Comparison of ENCODE assay signal across 16 cellular contexts in the genomic region with DNA sequence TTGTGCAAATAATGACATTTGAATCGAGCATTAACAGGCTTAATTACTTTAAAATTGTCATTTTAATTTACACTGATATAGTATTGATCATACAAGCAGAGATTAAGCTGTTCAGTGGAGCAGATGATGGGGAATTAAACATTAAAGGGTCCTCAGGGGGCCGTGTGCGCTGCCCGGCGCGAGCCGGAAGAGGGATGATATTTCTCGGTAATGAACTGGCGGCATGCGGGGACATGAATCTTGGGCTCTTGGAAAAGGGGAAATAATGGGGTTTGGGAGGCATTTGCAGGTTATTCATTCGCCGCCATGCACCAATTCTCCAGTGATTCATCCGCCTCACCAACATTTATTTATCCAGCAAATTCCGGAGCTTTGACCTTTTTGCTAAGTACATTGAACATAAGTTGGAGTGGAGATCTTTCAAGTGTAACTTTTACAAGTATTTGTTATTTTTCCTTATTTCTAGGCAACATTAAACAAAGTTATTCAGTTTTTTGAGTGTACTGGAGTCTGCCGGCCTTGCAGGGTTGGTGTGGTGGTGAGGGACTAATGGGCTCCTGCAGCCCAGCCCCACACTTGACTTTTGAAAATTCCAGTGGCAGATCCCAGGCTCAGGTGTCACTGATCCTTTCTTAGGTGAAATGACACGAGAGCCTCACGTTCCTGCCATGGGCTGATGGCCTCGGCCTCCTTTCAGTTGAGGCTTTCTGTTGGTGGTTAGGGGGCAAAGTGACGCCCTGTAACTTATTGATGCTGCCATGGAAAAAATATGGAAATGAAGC.
DNase-seq lines count a peak whose midpoint lies in the region; ATAC-seq and TF ChIP-seq lines count a peak whose summit lies in the region.
"Had no signal": no experiment of that assay in that cellular context is flagged by ENCODE, and none has a peak within 500 bp of the region (broad histone marks: within the 10 kb centered on the region; RNA-seq: fewer than 3 reads in every experiment).

No MANE protein-coding gene starts in this region.

- H3K27me3 Mint-ChIP-seq in endothelial cell (ENCODE audit: unreplicated experiment), result peaks cover 9% of the 10 kb centered on the region
- no peaks in the 10 kb centered on the region for H3K27me3 Mint-ChIP-seq in effector memory CD8-positive, alpha-beta T cell

- H3K4me3 ChIP-seq in AG04449 (ENCODE audit: low read depth, low read length) (no peak overlapping the region; the same call in 1 of the 2 replicates), cardiac fibroblast (replicated peaks in 1 of 2; ENCODE audit: low read depth in 2 of 2, low read length in 2 of 2) (peak overlapping the region in 1 of 2 donors; percentile 18), lung (no peak overlapping the region)
- H3K4me3 ChIP-seq: psoas muscle had no signal

- H3K36me3 ChIP-seq in lung (ENCODE audit: control insufficient read depth in 2 of 2, insufficient read depth in 2 of 2, low read length in 2 of 2), result peaks cover 0 to 2% of the 10 kb centered on the region in 2 donors

- peak; percentile 42 for ATAC-seq in lung (ENCODE audit: insufficient read depth, low FRiP score)
- ATAC-seq in effector memory CD8-positive, alpha-beta T cell (replicated peaks), result no peak
- ATAC-seq: HCT116, psoas muscle had no signal

- H3K27me3 ChIP-seq in lung (ENCODE audit: control insufficient read depth, insufficient read depth), result no peaks in the 10 kb centered on the region

- peaks cover 0 to 2% of the 10 kb centered on the region in 2 donors for H3K4me1 ChIP-seq in lung (ENCODE audit: control insufficient read depth in 2 of 2, insufficient read depth in 2 of 2, low read length in 2 of 2)
- H3K4me1 ChIP-seq: psoas muscle had no signal

- no peak overlapping the region for H3K27ac ChIP-seq in lung (ENCODE audit: low read depth in 1 of 2, low read length in 1 of 2)
- H3K27ac ChIP-seq: psoas muscle had no signal

- H3K36me3 Mint-ChIP-seq in endothelial cell (ENCODE audit: low read depth, unreplicated experiment), result peaks cover 4% of the 10 kb centered on the region
- no peaks in the 10 kb centered on the region for H3K36me3 Mint-ChIP-seq in effector memory CD8-positive, alpha-beta T cell (ENCODE audit: insufficient read depth)

- no peak for TF ChIP-seq CTCF in AG04449 (IDR thresholded peaks at IDR 0.05; ENCODE audit: insufficient read depth, low read length, missing control alignments)
- TF ChIP-seq CTCF in cardiac fibroblast (IDR thresholded peaks at IDR 0.05; ENCODE audit: low read depth, low read length), result no peak
- TF ChIP-seq CTCF in lung (IDR thresholded peaks at IDR 0.05; ENCODE audit: control extremely low read depth, extremely low read depth), result no peak
- no peak for TF ChIP-seq CTCF in endothelial cell (IDR thresholded peaks at IDR 0.05; ENCODE audit: unreplicated experiment)

- H3K9me3 ChIP-seq in lung (ENCODE audit: control insufficient read depth in 2 of 2, insufficient read depth in 1 of 2, low read length in 1 of 2), result peaks cover 0 to 2% of the 10 kb centered on the region in 2 donors
- H3K9me3 ChIP-seq: psoas muscle had no signal

- H3K4me1 Mint-ChIP-seq in endothelial cell (ENCODE audit: unreplicated experiment), result no peaks in the 10 kb centered on the region
- peaks cover 0 to 1% of the 10 kb centered on the region in 2 donors for H3K4me1 Mint-ChIP-seq in effector memory CD8-positive, alpha-beta T cell (ENCODE audit: low read depth in 2 of 2)

- POLR2A ChIA-PET in AG04449 (lab: Yijun Ruan, JAX), result no interaction called here

- peak; percentile 28 for DNase-seq in AG04449 (ENCODE audit: low read depth, low spot score)
- peak; percentile 65 for DNase-seq in M059J (ENCODE audit: low read depth)
- DNase-seq in cardiac fibroblast (ENCODE audit: low read depth in 2 of 2), result peak; percentile 12 to 64
- peak; percentile 55 for DNase-seq in lung (ENCODE audit: low spot score)
- DNase-seq in activated CD4-positive, alpha-beta T cell treated with anti-CD3 and anti-CD28 coated beads, Interleukin-2, amount 50 U/mL, for 1 hour, result no peak
- DNase-seq in NCI-H1694 treated with DMSO at 0.1 percent for 48 hours (lab: John Stamatoyannopoulos, UW), result no peak
- DNase-seq in endothelial cell (ENCODE audit: low spot score), result no peak
- DNase-seq in effector memory CD8-positive, alpha-beta T cell, result no peak
- DNase-seq: activated T-cell treated with anti-CD3 and anti-CD28 coated beads, Interleukin-2, amount 50 U/mL, for 1 hour; effector CD4-positive, alpha-beta T cell; NCI-H187 treated with DMSO at 0.1 percent for 48 hours; stimulated activated CD4-positive, alpha-beta T cell treated with anti-CD3 and anti-CD28 coated beads, Interleukin-4, amount 100 ng/mL, for 4 hours; stimulated activated naive CD4-positive, alpha-beta T cell treated with Interleukin-2 at 50 U/mL for 16 hours had no signal

- CTCF ChIA-PET in AG04449 (lab: Yijun Ruan, JAX), result interaction anchor here (1.3 to 4.2 kb wide), 5 partner anchors 10 to 209 kb away, joined by 3 to 32 read pairs (median 5); no protein-coding TSS in a partner anchor

- no peaks in the 10 kb centered on the region for H3K9me3 Mint-ChIP-seq in endothelial cell (ENCODE audit: unreplicated experiment)
- H3K9me3 Mint-ChIP-seq in effector memory CD8-positive, alpha-beta T cell, result no peaks in the 10 kb centered on the region

- WGBS in lung, 2 donors, result 75 to 87% methylated on average over 19 of the region's 19 CpGs

- no peak overlapping the region for H3K4me3 Mint-ChIP-seq in endothelial cell (ENCODE audit: unreplicated experiment)
- H3K4me3 Mint-ChIP-seq in effector memory CD8-positive, alpha-beta T cell, result no peak overlapping the region
- H3K4me3 Mint-ChIP-seq: mesothelial cell of epicardium had no signal

- H3K27ac Mint-ChIP-seq in endothelial cell (ENCODE audit: unreplicated experiment), result no peak overlapping the region
- H3K27ac Mint-ChIP-seq in effector memory CD8-positive, alpha-beta T cell, result no peak overlapping the region
- H3K27ac Mint-ChIP-seq: mesothelial cell of epicardium had no signal

Comparison
In these comparisons a context has a peak if more than half of its experiments do, and no peak if none do; other contexts are left out.
1. DNase-seq: peak in AG04449 (single experiment), M059J (single experiment), cardiac fibroblast (2 of 2) and lung (single experiment); none in activated CD4-positive, alpha-beta T cell treated with anti-CD3 and anti-CD28 coated beads, Interleukin-2, amount 50 U/mL, for 1 hour (single experiment), NCI-H1694 treated with DMSO at 0.1 percent for 48 hours (single experiment), endothelial cell (single experiment) and effector memory CD8-positive, alpha-beta T cell (0 of 3).